ENCODE assay signal across 9 cellular contexts in genomic region chr11:34055218-34056000, GRCh38.
DNase-seq lines count a peak whose midpoint lies in the region; ATAC-seq and TF ChIP-seq lines count a peak whose summit lies in the region.
"Had no signal": no experiment of that assay in that cellular context is flagged by ENCODE, and none has a peak within 500 bp of the region (broad histone marks: within the 10 kb centered on the region; RNA-seq: fewer than 3 reads in every experiment).

No MANE protein-coding gene starts in this region.

- H3K4me3 Mint-ChIP-seq in dendritic cell treated with granulocyte-macrophage colony-stimulating factor and Interleukin-4, amounts not matched to agents 40 ng/mL and 50 ng/mL, for 4 days: peak overlapping the region; percentile 17

- H3K4me3 ChIP-seq in DOHH2 (ENCODE audit: low read length): peak overlapping the region; percentile 22; the same call in 1 of the 2 replicates
- peak overlapping the region; percentile 86 for H3K4me3 ChIP-seq in NB4 (ENCODE audit: low read depth, low read length)
- peak overlapping the region; percentile 97 for H3K4me3 ChIP-seq in neuron (ENCODE audit: low read length)

- H3K4me1 ChIP-seq in DOHH2 (ENCODE audit: control insufficient read depth, low read length) (peaks cover 57% of the 10 kb centered on the region), neuron (ENCODE audit: insufficient read depth, low read length) (peaks cover 25% of the 10 kb centered on the region)

- peak overlapping the region; percentile 70 for H3K4me2 ChIP-seq in DOHH2 (ENCODE audit: low read length)

- no peak overlapping the region for H3K27ac Mint-ChIP-seq in dendritic cell treated with granulocyte-macrophage colony-stimulating factor and Interleukin-4, amounts not matched to agents 40 ng/mL and 50 ng/mL, for 4 days

- ATAC-seq in HG02623 (IDR thresholded peaks at IDR 0.05; ENCODE audit: unreplicated experiment) (no peak), GM18502 (IDR thresholded peaks at IDR 0.05; ENCODE audit: poor library complexity, unreplicated experiment) (no peak)
- ATAC-seq: Right ventricle myocardium inferior had no signal

- H3F3A ChIP-seq in DOHH2 (ENCODE audit: control insufficient read depth, insufficient read depth): peaks cover 9% of the 10 kb centered on the region

- TF ChIP-seq CTCF in DOHH2 (IDR thresholded peaks at IDR 0.05; ENCODE audit: low read depth, low read length, poor library complexity, severe bottlenecking) (no peak), NB4 (IDR thresholded peaks at IDR 0.05; ENCODE audit: low read depth, low read length) (no peak)

- H3K36me3 ChIP-seq in DOHH2 (ENCODE audit: control insufficient read depth, low read length) (peaks cover 78% of the 10 kb centered on the region), neuron (ENCODE audit: insufficient read depth, low read length) (peaks cover 38% of the 10 kb centered on the region)

- H3K9me3 Mint-ChIP-seq in dendritic cell treated with granulocyte-macrophage colony-stimulating factor and Interleukin-4, amounts not matched to agents 40 ng/mL and 50 ng/mL, for 4 days: no peaks in the 10 kb centered on the region

- no peak overlapping the region for H2AFZ ChIP-seq in neuron (ENCODE audit: low read depth, low read length)

- H3K9me3 ChIP-seq in DOHH2 (ENCODE audit: control insufficient read depth, insufficient read depth, low read length) (no peaks in the 10 kb centered on the region), neuron (ENCODE audit: low read length) (peaks cover 2% of the 10 kb centered on the region)

- H3K27me3 Mint-ChIP-seq in dendritic cell treated with granulocyte-macrophage colony-stimulating factor and Interleukin-4, amounts not matched to agents 40 ng/mL and 50 ng/mL, for 4 days: no peaks in the 10 kb centered on the region

- intact Hi-C loops in dendritic cell treated with granulocyte-macrophage colony-stimulating factor and Interleukin-4, amounts not matched to agents 40 ng/mL and 50 ng/mL, for 4 days (cut with micrococcal nuclease): no loop called here

- H3K9me2 ChIP-seq in DOHH2 (replicated peaks; ENCODE audit: control insufficient read depth, low read length): no peaks in the 10 kb centered on the region

- H3K27ac ChIP-seq in DOHH2 (ENCODE audit: low read depth, low read length): no peak overlapping the region

- DNase-seq in NB4 (ENCODE audit: low read depth): no peak
- no peak for DNase-seq in D341Med (ENCODE audit: low spot score)
- DNase-seq: stimulated activated naive CD4-positive, alpha-beta T cell treated with Interleukin-2 at 50 U/mL for 16 hours had no signal

- peaks cover 31% of the 10 kb centered on the region for H3K4me1 Mint-ChIP-seq in dendritic cell treated with granulocyte-macrophage colony-stimulating factor and Interleukin-4, amounts not matched to agents 40 ng/mL and 50 ng/mL, for 4 days (ENCODE audit: low read depth)

- H3K79me2 ChIP-seq in DOHH2 (ENCODE audit: control insufficient read depth, low read length): peaks cover 90% of the 10 kb centered on the region

- H3K27me3 ChIP-seq in DOHH2 (ENCODE audit: control insufficient read depth, low read length) (no peaks in the 10 kb centered on the region), neuron (ENCODE audit: insufficient read depth, low read length) (no peaks in the 10 kb centered on the region)

- TF ChIP-seq POLR2A in NB4 (IDR thresholded peaks at IDR 0.05; ENCODE audit: extremely low read depth, insufficient read length): no peak

- peaks cover 51% of the 10 kb centered on the region for H3K36me3 Mint-ChIP-seq in dendritic cell treated with granulocyte-macrophage colony-stimulating factor and Interleukin-4, amounts not matched to agents 40 ng/mL and 50 ng/mL, for 4 days (ENCODE audit: low read depth)

- peaks cover 32% of the 10 kb centered on the region for H4K20me1 ChIP-seq in DOHH2 (ENCODE audit: control insufficient read depth, insufficient read depth, low read depth, low read length)

Comparison
In these comparisons a context has a peak if more than half of its experiments do, and no peak if none do; other contexts are left out.
1. H3K4me3 ChIP-seq: peak in every context shown above with its lines; median percentile 97 in neuron; 86 in NB4; 22 in DOHH2.